ENCODE assay signal across 36 cellular contexts in the genomic region with DNA sequence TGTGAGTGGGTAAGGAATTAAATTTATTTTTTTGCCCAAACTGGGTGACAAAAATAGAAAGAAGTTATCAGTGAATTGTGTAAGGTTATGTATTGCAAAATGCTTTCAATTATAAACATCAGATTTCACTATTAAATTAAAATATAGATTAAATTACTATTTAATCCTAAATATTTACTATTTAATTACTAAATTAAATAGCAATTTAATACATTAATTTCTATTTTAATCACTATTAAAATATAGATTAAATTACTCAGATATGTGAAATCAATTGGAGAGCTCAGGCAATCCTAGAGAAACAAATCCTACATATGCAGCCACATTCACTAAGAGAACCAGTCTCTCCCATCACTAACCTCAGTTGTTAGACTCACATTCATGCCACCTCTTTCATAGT.
"Had no signal": no experiment of that assay in that cellular context is flagged by ENCODE, and none has a peak within 500 bp of the region (broad histone marks: within the 10 kb centered on the region; RNA-seq: fewer than 3 reads in every experiment).

No MANE protein-coding gene starts in this region.

- FAIRE-seq: astrocyte, bronchial epithelial cell had no signal

- H3K27ac Mint-ChIP-seq: activated naive CD4-positive, alpha-beta T cell treated with anti-CD3 and anti-CD28 coated beads for 36 hours; activated naive CD4-positive, alpha-beta T cell treated with anti-CD3 and anti-CD28 coated beads, Interleukin-2, amount 50 U/mL, for 24 hours; activated naive CD4-positive, alpha-beta T cell treated with anti-CD3 and anti-CD28 coated beads, Interleukin-2, amount 50 U/mL, for 72 hours; activated naive CD8-positive, alpha-beta T cell; activated naive CD8-positive, alpha-beta T cell treated with anti-CD3 and anti-CD28 coated beads for 36 hours; activated naive CD8-positive, alpha-beta T cell treated with anti-CD3 and anti-CD28 coated beads, Interleukin-2, amount 10 ng/mL, durations not matched to agents 7 days and 5 days; activated naive CD8-positive, alpha-beta T cell treated with anti-CD3 and anti-CD28 coated beads, Interleukin-2, amount 50 U/mL, for 24 hours; activated T-cell treated with anti-CD3 and anti-CD28 coated beads, Interleukin-2, amount 50 U/mL, for 24 hours; activated T-cell treated with anti-CD3 and anti-CD28 coated beads, Interleukin-2, amount 50 U/mL, for 72 hours; activated T-helper 1 cell treated with anti-CD3 and anti-CD28 coated beads, Interleukin-12 subunit alpha, Interleukin-12 subunit beta, Interleukin-2, Interleukin-4 antibody, amounts not matched to agents 30 ng/mL and 10 ng/mL and 1 ng/mL, durations not matched to agents 14 hours and 24 hours and 36 hours; activated T-helper 17 cell treated with anti-CD3 and anti-CD28 coated beads, Interleukin-2, amount 50 U/mL, for 72 hours; activated T-helper 2 cell treated with anti-CD3 and anti-CD28 coated beads, Interferon-gamma antibody, Interleukin-2, Interleukin-4, amounts not matched to agents 10 μg/mL and 5 μg/mL and 100 μg/mL, durations not matched to agents 14 hours and 24 hours and 36 hours; brain had no signal

- H3K27me3 Mint-ChIP-seq: activated naive CD4-positive, alpha-beta T cell treated with anti-CD3 and anti-CD28 coated beads, Interleukin-2, amount 50 U/mL, for 24 hours; activated naive CD8-positive, alpha-beta T cell; activated naive CD8-positive, alpha-beta T cell treated with anti-CD3 and anti-CD28 coated beads for 36 hours; activated naive CD8-positive, alpha-beta T cell treated with anti-CD3 and anti-CD28 coated beads, Interleukin-2, amount 10 ng/mL, durations not matched to agents 7 days and 5 days; activated naive CD8-positive, alpha-beta T cell treated with anti-CD3 and anti-CD28 coated beads, Interleukin-2, amount 50 U/mL, for 24 hours; activated T-cell treated with anti-CD3 and anti-CD28 coated beads, Interleukin-2, amount 50 U/mL, for 24 hours; activated T-helper 17 cell treated with anti-CD3 and anti-CD28 coated beads, Interleukin-2, amount 50 U/mL, for 72 hours; brain; central memory CD8-positive, alpha-beta T cell had no signal

- ATAC-seq: activated naive CD4-positive, alpha-beta T cell treated with anti-CD3 and anti-CD28 coated beads, Interleukin-2, amount 50 U/mL, for 72 hours; activated naive CD8-positive, alpha-beta T cell treated with anti-CD3 and anti-CD28 coated beads, Interleukin-2, amount 50 U/mL, for 24 hours; activated T-cell treated with anti-CD3 and anti-CD28 coated beads, Interleukin-2, amount 50 U/mL, for 4 hours; activated T-cell treated with anti-CD3 and anti-CD28 coated beads, Interleukin-2, amount 50 U/mL, for 72 hours; activated T-helper 17 cell treated with anti-CD3 and anti-CD28 coated beads, Interleukin-2, amount 50 U/mL, for 72 hours; body of pancreas had no signal

- H3K4me3 Mint-ChIP-seq: activated naive CD4-positive, alpha-beta T cell treated with anti-CD3 and anti-CD28 coated beads for 36 hours; activated naive CD4-positive, alpha-beta T cell treated with anti-CD3 and anti-CD28 coated beads, Interleukin-2, amount 50 U/mL, for 24 hours; activated naive CD8-positive, alpha-beta T cell; activated naive CD8-positive, alpha-beta T cell treated with anti-CD3 and anti-CD28 coated beads for 36 hours; activated naive CD8-positive, alpha-beta T cell treated with anti-CD3 and anti-CD28 coated beads, Interleukin-2, amount 10 ng/mL, durations not matched to agents 7 days and 5 days; activated naive CD8-positive, alpha-beta T cell treated with anti-CD3 and anti-CD28 coated beads, Interleukin-2, amount 50 U/mL, for 24 hours; activated T-cell treated with anti-CD3 and anti-CD28 coated beads, Interleukin-2, amount 50 U/mL, for 24 hours; activated T-cell treated with anti-CD3 and anti-CD28 coated beads, Interleukin-2, amount 50 U/mL, for 4 hours; activated T-cell treated with anti-CD3 and anti-CD28 coated beads, Interleukin-2, amount 50 U/mL, for 72 hours; activated T-helper 1 cell treated with anti-CD3 and anti-CD28 coated beads, Interleukin-12 subunit alpha, Interleukin-12 subunit beta, Interleukin-2, Interleukin-4 antibody, amounts not matched to agents 30 ng/mL and 10 ng/mL and 1 ng/mL, durations not matched to agents 14 hours and 24 hours and 36 hours; activated T-helper 17 cell treated with anti-CD3 and anti-CD28 coated beads, Interleukin-2, amount 50 U/mL, for 72 hours; brain; central memory CD8-positive, alpha-beta T cell had no signal

- H3K4me1 Mint-ChIP-seq: activated naive CD4-positive, alpha-beta T cell treated with anti-CD3 and anti-CD28 coated beads, Interleukin-2, amount 50 U/mL, for 24 hours; activated naive CD8-positive, alpha-beta T cell treated with anti-CD3 and anti-CD28 coated beads for 36 hours; activated naive CD8-positive, alpha-beta T cell treated with anti-CD3 and anti-CD28 coated beads, Interleukin-2, amount 10 ng/mL, durations not matched to agents 7 days and 5 days; activated naive CD8-positive, alpha-beta T cell treated with anti-CD3 and anti-CD28 coated beads, Interleukin-2, amount 50 U/mL, for 24 hours; activated T-helper 17 cell treated with anti-CD3 and anti-CD28 coated beads, Interleukin-2, amount 50 U/mL, for 72 hours; brain; central memory CD8-positive, alpha-beta T cell had no signal

- DNase-seq: activated effector memory CD4-positive, alpha-beta T cell treated with anti-CD3 and anti-CD28 coated beads, Interleukin-2, amount 50 U/mL, for 16 hours; activated effector memory CD4-positive, alpha-beta T cell treated with Interleukin-2 at 50 U/mL for 16 hours; activated gamma-delta T cell; activated gamma-delta T cell treated with Interleukin-2 at 50 U/mL for 16 hours; activated naive CD4-positive, alpha-beta T cell; activated naive CD4-positive, alpha-beta T cell treated with anti-CD3 and anti-CD28 coated beads for 36 hours; activated naive CD4-positive, alpha-beta T cell treated with anti-CD3 and anti-CD28 coated beads, Interleukin-2, amount 50 U/mL, for 16 hours; activated naive CD4-positive, alpha-beta T cell treated with Interleukin-2 at 50 U/mL for 16 hours; activated naive CD8-positive, alpha-beta T cell treated with anti-CD3 and anti-CD28 coated beads for 36 hours; activated naive CD8-positive, alpha-beta T cell treated with anti-CD3 and anti-CD28 coated beads, Interleukin-2, amount 10 ng/mL, durations not matched to agents 7 days and 5 days; activated naive CD8-positive, alpha-beta T cell treated with anti-CD3 and anti-CD28 coated beads, Interleukin-2, amount 50 U/mL, for 24 hours; activated T-cell treated with anti-CD3 and anti-CD28 coated beads, Interleukin-2, amount 50 U/mL, for 1 hour; activated T-cell treated with anti-CD3 and anti-CD28 coated beads, Interleukin-2, amount 50 U/mL, for 24 hours; activated T-cell treated with anti-CD3 and anti-CD28 coated beads, Interleukin-2, amount 50 U/mL, for 4 hours; activated T-cell treated with anti-CD3 and anti-CD28 coated beads, Interleukin-2, amount 50 U/mL, for 48 hours; activated T-cell treated with anti-CD3 and anti-CD28 coated beads, Interleukin-2, amount 50 U/mL, for 72 hours; adrenal gland; amniotic stem cell; amygdala; anterior cingulate cortex; aorta; body of pancreas; brain microvascular endothelial cell; caudate nucleus; central memory CD4-positive, alpha-beta T cell; cerebellar nuclear complex had no signal

- H3K36me3 Mint-ChIP-seq: activated naive CD4-positive, alpha-beta T cell treated with anti-CD3 and anti-CD28 coated beads, Interleukin-2, amount 50 U/mL, for 24 hours; activated naive CD4-positive, alpha-beta T cell treated with anti-CD3 and anti-CD28 coated beads, Interleukin-2, amount 50 U/mL, for 72 hours; activated naive CD8-positive, alpha-beta T cell; activated naive CD8-positive, alpha-beta T cell treated with anti-CD3 and anti-CD28 coated beads for 36 hours; activated naive CD8-positive, alpha-beta T cell treated with anti-CD3 and anti-CD28 coated beads, Interleukin-2, amount 10 ng/mL, durations not matched to agents 7 days and 5 days; brain had no signal

- H3K9me3 Mint-ChIP-seq: activated naive CD4-positive, alpha-beta T cell treated with anti-CD3 and anti-CD28 coated beads for 36 hours; activated naive CD4-positive, alpha-beta T cell treated with anti-CD3 and anti-CD28 coated beads, Interleukin-2, amount 50 U/mL, for 72 hours; activated naive CD8-positive, alpha-beta T cell treated with anti-CD3 and anti-CD28 coated beads for 36 hours; activated naive CD8-positive, alpha-beta T cell treated with anti-CD3 and anti-CD28 coated beads, Interleukin-2, amount 10 ng/mL, durations not matched to agents 7 days and 5 days; activated naive CD8-positive, alpha-beta T cell treated with anti-CD3 and anti-CD28 coated beads, Interleukin-2, amount 50 U/mL, for 24 hours; activated T-cell treated with anti-CD3 and anti-CD28 coated beads, Interleukin-2, amount 50 U/mL, for 24 hours; activated T-cell treated with anti-CD3 and anti-CD28 coated beads, Interleukin-2, amount 50 U/mL, for 4 hours; activated T-cell treated with anti-CD3 and anti-CD28 coated beads, Interleukin-2, amount 50 U/mL, for 72 hours; activated T-helper 1 cell treated with anti-CD3 and anti-CD28 coated beads, Interleukin-12 subunit alpha, Interleukin-12 subunit beta, Interleukin-2, Interleukin-4 antibody, amounts not matched to agents 30 ng/mL and 10 ng/mL and 1 ng/mL, durations not matched to agents 14 hours and 24 hours and 36 hours; activated T-helper 17 cell treated with anti-CD3 and anti-CD28 coated beads, Interleukin-2, amount 50 U/mL, for 72 hours; activated T-helper 2 cell treated with anti-CD3 and anti-CD28 coated beads, Interferon-gamma antibody, Interleukin-2, Interleukin-4, amounts not matched to agents 10 μg/mL and 5 μg/mL and 100 μg/mL, durations not matched to agents 14 hours and 24 hours and 36 hours; brain; central memory CD8-positive, alpha-beta T cell had no signal
